2 cellular contexts compared by ENCODE assay signal in the genomic region with DNA sequence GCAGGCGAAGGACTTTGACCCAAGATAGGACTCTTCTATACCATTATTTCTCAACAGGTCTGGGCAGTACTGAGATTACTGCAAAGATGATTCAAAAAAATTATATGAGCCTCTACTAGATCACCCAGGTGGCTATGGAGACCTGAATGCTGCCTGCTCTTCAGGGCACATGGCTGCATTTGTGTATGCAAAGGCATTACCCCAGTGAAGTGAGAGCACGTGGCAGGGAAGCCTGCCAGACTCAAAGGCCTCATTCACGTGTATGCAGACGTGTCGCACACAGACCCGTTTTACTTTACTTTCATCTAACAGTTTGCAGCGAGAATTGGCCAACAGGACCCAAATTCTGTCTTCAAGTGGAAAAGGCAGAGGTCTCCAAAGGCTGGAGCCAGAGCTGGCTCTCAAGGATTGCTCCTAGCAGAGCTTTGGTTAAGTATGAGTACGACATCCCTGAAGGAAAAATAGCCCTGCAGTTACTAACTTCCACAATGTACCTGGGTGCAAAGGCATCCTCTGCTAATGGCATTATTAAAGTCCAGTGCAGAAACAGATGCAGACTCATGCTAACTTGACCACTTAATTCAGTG.
TF ChIP-seq lines count a peak whose summit lies in the region.

No MANE protein-coding gene starts in this region.

TF ChIP-seq in WTC11, 78 proteins besides CTCF, POLR2A, EP300 and RAD21 (continued from another document):
- TF ChIP-seq, protein P1, sequence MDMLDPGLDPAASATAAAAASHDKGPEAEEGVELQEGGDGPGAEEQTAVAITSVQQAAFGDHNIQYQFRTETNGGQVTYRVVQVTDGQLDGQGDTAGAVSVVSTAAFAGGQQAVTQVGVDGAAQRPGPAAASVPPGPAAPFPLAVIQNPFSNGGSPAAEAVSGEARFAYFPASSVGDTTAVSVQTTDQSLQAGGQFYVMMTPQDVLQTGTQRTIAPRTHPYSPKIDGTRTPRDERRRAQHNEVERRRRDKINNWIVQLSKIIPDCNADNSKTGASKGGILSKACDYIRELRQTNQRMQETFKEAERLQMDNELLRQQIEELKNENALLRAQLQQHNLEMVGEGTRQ (CRISPR knock-in tag; IDR thresholded peaks at IDR 0.05), result no peak
- no peak for TF ChIP-seq ETV6 (CRISPR knock-in tag; IDR thresholded peaks at IDR 0.05)
- TF ChIP-seq, protein P2, sequence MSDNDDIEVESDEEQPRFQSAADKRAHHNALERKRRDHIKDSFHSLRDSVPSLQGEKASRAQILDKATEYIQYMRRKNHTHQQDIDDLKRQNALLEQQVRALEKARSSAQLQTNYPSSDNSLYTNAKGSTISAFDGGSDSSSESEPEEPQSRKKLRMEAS (CRISPR knock-in tag; IDR thresholded peaks at IDR 0.05), result peak; percentile 55; the same call in 1 of the 2 replicates

TF ChIP-seq in HepG2, 621 proteins besides CTCF, POLR2A, EP300 and RAD21 (continued from another document and continues in another):
- no peak for TF ChIP-seq SMAD1 (CRISPR knock-in tag; IDR thresholded peaks at IDR 0.05; ENCODE audit: borderline replicate concordance, low read depth)
- no peak for TF ChIP-seq NFIC (IDR thresholded peaks at IDR 0.05; ENCODE audit: low read length)
- no peak for TF ChIP-seq ZNF282 (IDR thresholded peaks at IDR 0.05; ENCODE audit: partially characterized antibody)
- TF ChIP-seq, protein P3, sequence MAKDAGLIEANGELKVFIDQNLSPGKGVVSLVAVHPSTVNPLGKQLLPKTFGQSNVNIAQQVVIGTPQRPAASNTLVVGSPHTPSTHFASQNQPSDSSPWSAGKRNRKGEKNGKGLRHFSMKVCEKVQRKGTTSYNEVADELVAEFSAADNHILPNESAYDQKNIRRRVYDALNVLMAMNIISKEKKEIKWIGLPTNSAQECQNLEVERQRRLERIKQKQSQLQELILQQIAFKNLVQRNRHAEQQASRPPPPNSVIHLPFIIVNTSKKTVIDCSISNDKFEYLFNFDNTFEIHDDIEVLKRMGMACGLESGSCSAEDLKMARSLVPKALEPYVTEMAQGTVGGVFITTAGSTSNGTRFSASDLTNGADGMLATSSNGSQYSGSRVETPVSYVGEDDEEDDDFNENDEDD (CRISPR knock-in tag; IDR thresholded peaks at IDR 0.05; ENCODE audit: borderline replicate concordance), result peak; percentile 33; the same call in 1 of the 2 replicates
- no peak for TF ChIP-seq ZNF331 (CRISPR knock-in tag; IDR thresholded peaks at IDR 0.05)
- TF ChIP-seq, protein P4, sequence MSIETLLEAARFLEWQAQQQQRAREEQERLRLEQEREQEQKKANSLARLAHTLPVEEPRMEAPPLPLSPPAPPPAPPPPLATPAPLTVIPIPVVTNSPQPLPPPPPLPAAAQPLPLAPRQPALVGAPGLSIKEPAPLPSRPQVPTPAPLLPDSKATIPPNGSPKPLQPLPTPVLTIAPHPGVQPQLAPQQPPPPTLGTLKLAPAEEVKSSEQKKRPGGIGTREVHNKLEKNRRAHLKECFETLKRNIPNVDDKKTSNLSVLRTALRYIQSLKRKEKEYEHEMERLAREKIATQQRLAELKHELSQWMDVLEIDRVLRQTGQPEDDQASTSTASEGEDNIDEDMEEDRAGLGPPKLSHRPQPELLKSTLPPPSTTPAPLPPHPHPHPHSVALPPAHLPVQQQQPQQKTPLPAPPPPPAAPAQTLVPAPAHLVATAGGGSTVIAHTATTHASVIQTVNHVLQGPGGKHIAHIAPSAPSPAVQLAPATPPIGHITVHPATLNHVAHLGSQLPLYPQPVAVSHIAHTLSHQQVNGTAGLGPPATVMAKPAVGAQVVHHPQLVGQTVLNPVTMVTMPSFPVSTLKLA (IDR thresholded peaks at IDR 0.05), result peak; percentile 75
- TF ChIP-seq KDM3A (CRISPR knock-in tag; IDR thresholded peaks at IDR 0.05; ENCODE audit: low read depth), result no peak
- no peak for TF ChIP-seq ZFP90 (CRISPR knock-in tag; IDR thresholded peaks at IDR 0.05; ENCODE audit: borderline replicate concordance)
- TF ChIP-seq, protein P5, sequence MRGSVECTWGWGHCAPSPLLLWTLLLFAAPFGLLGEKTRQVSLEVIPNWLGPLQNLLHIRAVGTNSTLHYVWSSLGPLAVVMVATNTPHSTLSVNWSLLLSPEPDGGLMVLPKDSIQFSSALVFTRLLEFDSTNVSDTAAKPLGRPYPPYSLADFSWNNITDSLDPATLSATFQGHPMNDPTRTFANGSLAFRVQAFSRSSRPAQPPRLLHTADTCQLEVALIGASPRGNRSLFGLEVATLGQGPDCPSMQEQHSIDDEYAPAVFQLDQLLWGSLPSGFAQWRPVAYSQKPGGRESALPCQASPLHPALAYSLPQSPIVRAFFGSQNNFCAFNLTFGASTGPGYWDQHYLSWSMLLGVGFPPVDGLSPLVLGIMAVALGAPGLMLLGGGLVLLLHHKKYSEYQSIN (CRISPR knock-in tag; IDR thresholded peaks at IDR 0.05; ENCODE audit: borderline replicate concordance), result no peak
- no peak for TF ChIP-seq RAD51 (IDR thresholded peaks at IDR 0.05; ENCODE audit: borderline replicate concordance)
- TF ChIP-seq MYC (CRISPR knock-in tag; IDR thresholded peaks at IDR 0.05; ENCODE audit: borderline replicate concordance), result peak; percentile 73
- TF ChIP-seq, protein P2 (IDR thresholded peaks at IDR 0.05), result peak; percentile 90
- no peak for TF ChIP-seq ZNF709 (CRISPR knock-in tag; IDR thresholded peaks at IDR 0.05)
- TF ChIP-seq, protein P6, sequence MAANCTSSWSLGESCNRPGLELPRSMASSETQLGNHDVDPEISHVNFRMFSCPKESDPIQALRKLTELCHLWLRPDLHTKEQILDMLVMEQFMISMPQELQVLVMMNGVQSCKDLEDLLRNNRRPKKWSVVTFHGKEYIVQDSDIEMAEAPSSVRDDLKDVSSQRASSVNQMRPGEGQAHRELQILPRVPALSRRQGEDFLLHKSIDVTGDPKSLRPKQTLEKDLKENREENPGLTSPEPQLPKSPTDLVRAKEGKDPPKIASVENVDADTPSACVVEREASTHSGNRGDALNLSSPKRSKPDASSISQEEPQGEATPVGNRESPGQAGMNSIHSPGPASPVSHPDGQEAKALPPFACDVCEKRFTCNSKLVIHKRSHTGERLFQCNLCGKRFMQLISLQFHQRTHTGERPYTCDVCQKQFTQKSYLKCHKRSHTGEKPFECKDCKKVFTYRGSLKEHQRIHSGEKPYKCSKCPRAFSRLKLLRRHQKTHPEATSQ (CRISPR knock-in tag; IDR thresholded peaks at IDR 0.05; ENCODE audit: borderline replicate concordance), result no peak
- TF ChIP-seq BORCS8-MEF2B (CRISPR knock-in tag; IDR thresholded peaks at IDR 0.05), result no peak
- TF ChIP-seq ZFP41 (CRISPR knock-in tag; IDR thresholded peaks at IDR 0.05; ENCODE audit: borderline replicate concordance), result no peak
- peak; percentile 39; the same call in 1 of the 2 replicates for TF ChIP-seq ZFY (CRISPR knock-in tag; IDR thresholded peaks at IDR 0.05)
- TF ChIP-seq SALL1 (CRISPR knock-in tag; IDR thresholded peaks at IDR 0.05), result peak; percentile 53; the same call in 1 of the 2 replicates
- TF ChIP-seq, protein P7, sequence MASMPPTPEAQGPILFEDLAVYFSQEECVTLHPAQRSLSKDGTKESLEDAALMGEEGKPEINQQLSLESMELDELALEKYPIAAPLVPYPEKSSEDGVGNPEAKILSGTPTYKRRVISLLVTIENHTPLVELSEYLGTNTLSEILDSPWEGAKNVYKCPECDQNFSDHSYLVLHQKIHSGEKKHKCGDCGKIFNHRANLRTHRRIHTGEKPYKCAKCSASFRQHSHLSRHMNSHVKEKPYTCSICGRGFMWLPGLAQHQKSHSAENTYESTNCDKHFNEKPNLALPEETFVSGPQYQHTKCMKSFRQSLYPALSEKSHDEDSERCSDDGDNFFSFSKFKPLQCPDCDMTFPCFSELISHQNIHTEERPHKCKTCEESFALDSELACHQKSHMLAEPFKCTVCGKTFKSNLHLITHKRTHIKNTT (CRISPR knock-in tag; IDR thresholded peaks at IDR 0.05), result no peak
- TF ChIP-seq REL (CRISPR knock-in tag; conservative IDR thresholded peaks at IDR 0.05), result no peak
- TF ChIP-seq ZNF619 (CRISPR knock-in tag; IDR thresholded peaks at IDR 0.05), result no peak
- TF ChIP-seq ZNF615 (CRISPR knock-in tag; IDR thresholded peaks at IDR 0.05; ENCODE audit: borderline replicate concordance), result no peak
- TF ChIP-seq, protein P8, sequence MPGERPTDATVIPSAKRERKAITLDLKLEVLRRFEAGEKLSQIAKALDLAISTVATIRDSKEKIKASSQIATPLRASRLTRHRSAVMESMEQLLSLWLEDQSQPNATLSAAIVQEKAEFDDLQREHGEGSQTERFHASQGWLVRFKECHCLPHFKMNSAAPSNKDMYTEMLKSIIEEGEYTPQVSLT (CRISPR knock-in tag; IDR thresholded peaks at IDR 0.05; ENCODE audit: borderline replicate concordance, low read depth), result no peak
- TF ChIP-seq, protein P9, sequence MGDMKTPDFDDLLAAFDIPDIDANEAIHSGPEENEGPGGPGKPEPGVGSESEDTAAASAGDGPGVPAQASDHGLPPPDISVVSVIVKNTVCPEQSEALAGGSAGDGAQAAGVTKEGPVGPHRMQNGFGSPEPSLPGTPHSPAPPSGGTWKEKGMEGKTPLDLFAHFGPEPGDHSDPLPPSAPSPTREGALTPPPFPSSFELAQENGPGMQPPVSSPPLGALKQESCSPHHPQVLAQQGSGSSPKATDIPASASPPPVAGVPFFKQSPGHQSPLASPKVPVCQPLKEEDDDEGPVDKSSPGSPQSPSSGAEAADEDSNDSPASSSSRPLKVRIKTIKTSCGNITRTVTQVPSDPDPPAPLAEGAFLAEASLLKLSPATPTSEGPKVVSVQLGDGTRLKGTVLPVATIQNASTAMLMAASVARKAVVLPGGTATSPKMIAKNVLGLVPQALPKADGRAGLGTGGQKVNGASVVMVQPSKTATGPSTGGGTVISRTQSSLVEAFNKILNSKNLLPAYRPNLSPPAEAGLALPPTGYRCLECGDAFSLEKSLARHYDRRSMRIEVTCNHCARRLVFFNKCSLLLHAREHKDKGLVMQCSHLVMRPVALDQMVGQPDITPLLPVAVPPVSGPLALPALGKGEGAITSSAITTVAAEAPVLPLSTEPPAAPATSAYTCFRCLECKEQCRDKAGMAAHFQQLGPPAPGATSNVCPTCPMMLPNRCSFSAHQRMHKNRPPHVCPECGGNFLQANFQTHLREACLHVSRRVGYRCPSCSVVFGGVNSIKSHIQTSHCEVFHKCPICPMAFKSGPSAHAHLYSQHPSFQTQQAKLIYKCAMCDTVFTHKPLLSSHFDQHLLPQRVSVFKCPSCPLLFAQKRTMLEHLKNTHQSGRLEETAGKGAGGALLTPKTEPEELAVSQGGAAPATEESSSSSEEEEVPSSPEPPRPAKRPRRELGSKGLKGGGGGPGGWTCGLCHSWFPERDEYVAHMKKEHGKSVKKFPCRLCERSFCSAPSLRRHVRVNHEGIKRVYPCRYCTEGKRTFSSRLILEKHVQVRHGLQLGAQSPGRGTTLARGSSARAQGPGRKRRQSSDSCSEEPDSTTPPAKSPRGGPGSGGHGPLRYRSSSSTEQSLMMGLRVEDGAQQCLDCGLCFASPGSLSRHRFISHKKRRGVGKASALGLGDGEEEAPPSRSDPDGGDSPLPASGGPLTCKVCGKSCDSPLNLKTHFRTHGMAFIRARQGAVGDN (CRISPR knock-in tag; IDR thresholded peaks at IDR 0.05), result peak; percentile 14; the same call in 1 of the 2 replicates
- TF ChIP-seq, protein P10, sequence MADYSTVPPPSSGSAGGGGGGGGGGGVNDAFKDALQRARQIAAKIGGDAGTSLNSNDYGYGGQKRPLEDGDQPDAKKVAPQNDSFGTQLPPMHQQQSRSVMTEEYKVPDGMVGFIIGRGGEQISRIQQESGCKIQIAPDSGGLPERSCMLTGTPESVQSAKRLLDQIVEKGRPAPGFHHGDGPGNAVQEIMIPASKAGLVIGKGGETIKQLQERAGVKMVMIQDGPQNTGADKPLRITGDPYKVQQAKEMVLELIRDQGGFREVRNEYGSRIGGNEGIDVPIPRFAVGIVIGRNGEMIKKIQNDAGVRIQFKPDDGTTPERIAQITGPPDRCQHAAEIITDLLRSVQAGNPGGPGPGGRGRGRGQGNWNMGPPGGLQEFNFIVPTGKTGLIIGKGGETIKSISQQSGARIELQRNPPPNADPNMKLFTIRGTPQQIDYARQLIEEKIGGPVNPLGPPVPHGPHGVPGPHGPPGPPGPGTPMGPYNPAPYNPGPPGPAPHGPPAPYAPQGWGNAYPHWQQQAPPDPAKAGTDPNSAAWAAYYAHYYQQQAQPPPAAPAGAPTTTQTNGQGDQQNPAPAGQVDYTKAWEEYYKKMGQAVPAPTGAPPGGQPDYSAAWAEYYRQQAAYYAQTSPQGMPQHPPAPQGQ (CRISPR knock-in tag; IDR thresholded peaks at IDR 0.05; ENCODE audit: borderline replicate concordance), result no peak
- TF ChIP-seq, protein P11, sequence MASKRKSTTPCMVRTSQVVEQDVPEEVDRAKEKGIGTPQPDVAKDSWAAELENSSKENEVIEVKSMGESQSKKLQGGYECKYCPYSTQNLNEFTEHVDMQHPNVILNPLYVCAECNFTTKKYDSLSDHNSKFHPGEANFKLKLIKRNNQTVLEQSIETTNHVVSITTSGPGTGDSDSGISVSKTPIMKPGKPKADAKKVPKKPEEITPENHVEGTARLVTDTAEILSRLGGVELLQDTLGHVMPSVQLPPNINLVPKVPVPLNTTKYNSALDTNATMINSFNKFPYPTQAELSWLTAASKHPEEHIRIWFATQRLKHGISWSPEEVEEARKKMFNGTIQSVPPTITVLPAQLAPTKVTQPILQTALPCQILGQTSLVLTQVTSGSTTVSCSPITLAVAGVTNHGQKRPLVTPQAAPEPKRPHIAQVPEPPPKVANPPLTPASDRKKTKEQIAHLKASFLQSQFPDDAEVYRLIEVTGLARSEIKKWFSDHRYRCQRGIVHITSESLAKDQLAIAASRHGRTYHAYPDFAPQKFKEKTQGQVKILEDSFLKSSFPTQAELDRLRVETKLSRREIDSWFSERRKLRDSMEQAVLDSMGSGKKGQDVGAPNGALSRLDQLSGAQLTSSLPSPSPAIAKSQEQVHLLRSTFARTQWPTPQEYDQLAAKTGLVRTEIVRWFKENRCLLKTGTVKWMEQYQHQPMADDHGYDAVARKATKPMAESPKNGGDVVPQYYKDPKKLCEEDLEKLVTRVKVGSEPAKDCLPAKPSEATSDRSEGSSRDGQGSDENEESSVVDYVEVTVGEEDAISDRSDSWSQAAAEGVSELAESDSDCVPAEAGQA (IDR thresholded peaks at IDR 0.05; ENCODE audit: low read depth), result no peak
- TF ChIP-seq, protein P11 (CRISPR knock-in tag; IDR thresholded peaks at IDR 0.05; ENCODE audit: borderline replicate concordance), result no peak
- TF ChIP-seq HNF4A (CRISPR knock-in tag; IDR thresholded peaks at IDR 0.05), result no peak
